In the genomic region with DNA sequence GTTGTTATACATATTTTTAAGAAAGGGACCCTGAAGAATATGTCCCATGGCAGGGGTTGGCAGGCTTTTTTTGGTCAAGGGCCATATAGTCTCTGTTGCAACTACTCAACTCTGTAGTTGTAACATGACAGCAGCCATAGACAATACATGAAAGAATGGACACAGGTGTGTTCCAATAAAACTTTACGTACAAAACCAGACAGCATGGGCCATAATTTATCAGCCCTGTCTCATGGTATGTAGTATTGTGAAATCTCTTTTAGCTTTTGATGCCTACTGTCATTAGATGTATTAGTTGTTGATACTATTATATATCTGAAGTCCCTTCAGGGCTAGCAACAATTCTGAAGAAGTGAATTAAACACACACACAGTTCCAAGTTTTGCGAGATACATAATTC, we compare ENCODE assay signal across 16 cellular contexts.
"Had no signal": no experiment of that assay in that cellular context is flagged by ENCODE, and none has a peak within 500 bp of the region (broad histone marks: within the 10 kb centered on the region; RNA-seq: fewer than 3 reads in every experiment).

No MANE protein-coding gene starts in this region.

- H3K9me3 Mint-ChIP-seq: activated B cell treated with CpG ODN at 0.5 μM for 24 hours, memory B cell, nephron had no signal

- H3K27me3 ChIP-seq: breast epithelium, heart right ventricle, upper lobe of left lung had no signal

- DNase-seq: activated B cell treated with CpG ODN at 0.5 μM for 24 hours; activated CD4-positive, alpha-beta T cell treated with anti-CD3 and anti-CD28 coated beads, Interleukin-2, amount 10 ng/mL, durations not matched to agents 7 days and 5 days; activated effector memory CD4-positive, alpha-beta T cell treated with anti-CD3 and anti-CD28 coated beads, Interleukin-2, amount 50 U/mL, for 16 hours; amygdala; heart right ventricle; islet precursor cell; stimulated activated CD4-positive, alpha-beta T cell treated with anti-CD3 and anti-CD28 coated beads, Interleukin-4, amount 100 ng/mL, for 1 hour; stimulated activated CD8-positive, alpha-beta memory T cell treated with anti-CD3 and anti-CD28 coated beads, Interleukin-4, amount 100 ng/mL, for 48 hours; stimulated activated naive CD8-positive, alpha-beta T cell treated with anti-CD3 and anti-CD28 coated beads, Interleukin-15, Interleukin-2, amounts not matched to agents 100 U/mL and 50 U/mL, for 24 hours; T-helper 2 cell; upper lobe of left lung had no signal

- H3K27ac Mint-ChIP-seq: activated CD4-positive, alpha-beta T cell treated with anti-CD3 and anti-CD28 coated beads, Interleukin-2, amount 10 ng/mL, durations not matched to agents 7 days and 5 days had no signal

- H3K9me3 ChIP-seq: breast epithelium, heart right ventricle, upper lobe of left lung had no signal

- H3K4me3 Mint-ChIP-seq: memory B cell had no signal

- H3K27me3 Mint-ChIP-seq: activated B cell treated with CpG ODN at 0.5 μM for 24 hours; activated CD4-positive, alpha-beta T cell treated with anti-CD3 and anti-CD28 coated beads, Interleukin-2, amount 10 ng/mL, durations not matched to agents 7 days and 5 days; memory B cell had no signal

- ATAC-seq: activated naive CD4-positive, alpha-beta T cell treated with anti-CD3 and anti-CD28 coated beads, Interleukin-2, amount 50 U/mL, for 72 hours; heart right ventricle; left lobe of liver; stimulated activated naive CD8-positive, alpha-beta T cell treated with anti-CD3 and anti-CD28 coated beads, Interleukin-15, Interleukin-2, amounts not matched to agents 100 U/mL and 50 U/mL, for 24 hours had no signal
